In genomic region chr1:116488052-116488451, GRCh38 we compare ENCODE assay signal across 2 cellular contexts.
TF ChIP-seq lines count a peak whose summit lies in the region.

No MANE protein-coding gene starts in this region.

TF ChIP-seq in SK-N-SH, 30 proteins besides CTCF, POLR2A, EP300 and RAD21:
- no peak for TF ChIP-seq ZBTB33 (IDR thresholded peaks at IDR 0.05; ENCODE audit: borderline replicate concordance, low read depth)
- no peak for TF ChIP-seq FOXJ3 (CRISPR knock-in tag; IDR thresholded peaks at IDR 0.05)
- no peak for TF ChIP-seq TEAD4 (IDR thresholded peaks at IDR 0.05; ENCODE audit: borderline replicate concordance, insufficient read depth)
- no peak for TF ChIP-seq POLR2AphosphoS5 (IDR thresholded peaks at IDR 0.05; ENCODE audit: low read depth, low read length)
- no peak for TF ChIP-seq GATA2 (CRISPR knock-in tag; IDR thresholded peaks at IDR 0.05)
- no peak for TF ChIP-seq GABPA (IDR thresholded peaks at IDR 0.05; ENCODE audit: low read depth)
- no peak for TF ChIP-seq FOSL2 (IDR thresholded peaks at IDR 0.05; ENCODE audit: borderline replicate concordance, low read depth)
- no peak for TF ChIP-seq TCF12 (IDR thresholded peaks at IDR 0.05)
- TF ChIP-seq JUND (IDR thresholded peaks at IDR 0.05), result no peak
- TF ChIP-seq MXI1 (IDR thresholded peaks at IDR 0.05; ENCODE audit: low read depth, low read length), result no peak
- TF ChIP-seq FOXM1 (IDR thresholded peaks at IDR 0.05; ENCODE audit: low read depth), result no peak
- TF ChIP-seq, protein P1, sequence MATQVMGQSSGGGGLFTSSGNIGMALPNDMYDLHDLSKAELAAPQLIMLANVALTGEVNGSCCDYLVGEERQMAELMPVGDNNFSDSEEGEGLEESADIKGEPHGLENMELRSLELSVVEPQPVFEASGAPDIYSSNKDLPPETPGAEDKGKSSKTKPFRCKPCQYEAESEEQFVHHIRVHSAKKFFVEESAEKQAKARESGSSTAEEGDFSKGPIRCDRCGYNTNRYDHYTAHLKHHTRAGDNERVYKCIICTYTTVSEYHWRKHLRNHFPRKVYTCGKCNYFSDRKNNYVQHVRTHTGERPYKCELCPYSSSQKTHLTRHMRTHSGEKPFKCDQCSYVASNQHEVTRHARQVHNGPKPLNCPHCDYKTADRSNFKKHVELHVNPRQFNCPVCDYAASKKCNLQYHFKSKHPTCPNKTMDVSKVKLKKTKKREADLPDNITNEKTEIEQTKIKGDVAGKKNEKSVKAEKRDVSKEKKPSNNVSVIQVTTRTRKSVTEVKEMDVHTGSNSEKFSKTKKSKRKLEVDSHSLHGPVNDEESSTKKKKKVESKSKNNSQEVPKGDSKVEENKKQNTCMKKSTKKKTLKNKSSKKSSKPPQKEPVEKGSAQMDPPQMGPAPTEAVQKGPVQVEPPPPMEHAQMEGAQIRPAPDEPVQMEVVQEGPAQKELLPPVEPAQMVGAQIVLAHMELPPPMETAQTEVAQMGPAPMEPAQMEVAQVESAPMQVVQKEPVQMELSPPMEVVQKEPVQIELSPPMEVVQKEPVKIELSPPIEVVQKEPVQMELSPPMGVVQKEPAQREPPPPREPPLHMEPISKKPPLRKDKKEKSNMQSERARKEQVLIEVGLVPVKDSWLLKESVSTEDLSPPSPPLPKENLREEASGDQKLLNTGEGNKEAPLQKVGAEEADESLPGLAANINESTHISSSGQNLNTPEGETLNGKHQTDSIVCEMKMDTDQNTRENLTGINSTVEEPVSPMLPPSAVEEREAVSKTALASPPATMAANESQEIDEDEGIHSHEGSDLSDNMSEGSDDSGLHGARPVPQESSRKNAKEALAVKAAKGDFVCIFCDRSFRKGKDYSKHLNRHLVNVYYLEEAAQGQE (IDR thresholded peaks at IDR 0.05; ENCODE audit: low read depth, low read length), result no peak
TF ChIP-seq in SK-N-SH: peak in this region for 0.

TF ChIP-seq in SK-N-SH treated with all-trans-retinoic acid at 6 μM for 48 hours, 23 proteins besides CTCF, POLR2A, EP300 and RAD21 (continued from another document):
- no peak for TF ChIP-seq POU6F1 (CRISPR knock-in tag; IDR thresholded peaks at IDR 0.05; ENCODE audit: borderline replicate concordance, low read depth)
- TF ChIP-seq ZNF565 (CRISPR knock-in tag; conservative IDR thresholded peaks at IDR 0.05; ENCODE audit: low read depth), result no peak
- no peak for TF ChIP-seq RARB (CRISPR knock-in tag; IDR thresholded peaks at IDR 0.05)
- no peak for TF ChIP-seq PPARA (CRISPR knock-in tag; IDR thresholded peaks at IDR 0.05; ENCODE audit: borderline replicate concordance)
- TF ChIP-seq ZNF70 (CRISPR knock-in tag; IDR thresholded peaks at IDR 0.05), result no peak
- no peak for TF ChIP-seq ZFP3 (CRISPR knock-in tag; IDR thresholded peaks at IDR 0.05)
- no peak for TF ChIP-seq ZFP30 (CRISPR knock-in tag; IDR thresholded peaks at IDR 0.05)
- TF ChIP-seq CSRNP3 (CRISPR knock-in tag; IDR thresholded peaks at IDR 0.05), result no peak
- no peak for TF ChIP-seq OSR1 (CRISPR knock-in tag; IDR thresholded peaks at IDR 0.05)
- no peak for TF ChIP-seq ESRRG (CRISPR knock-in tag; IDR thresholded peaks at IDR 0.05)
- TF ChIP-seq CREB5 (CRISPR knock-in tag; IDR thresholded peaks at IDR 0.05; ENCODE audit: low read depth), result no peak
